8 cellular contexts compared by ENCODE assay signal in the genomic region with DNA sequence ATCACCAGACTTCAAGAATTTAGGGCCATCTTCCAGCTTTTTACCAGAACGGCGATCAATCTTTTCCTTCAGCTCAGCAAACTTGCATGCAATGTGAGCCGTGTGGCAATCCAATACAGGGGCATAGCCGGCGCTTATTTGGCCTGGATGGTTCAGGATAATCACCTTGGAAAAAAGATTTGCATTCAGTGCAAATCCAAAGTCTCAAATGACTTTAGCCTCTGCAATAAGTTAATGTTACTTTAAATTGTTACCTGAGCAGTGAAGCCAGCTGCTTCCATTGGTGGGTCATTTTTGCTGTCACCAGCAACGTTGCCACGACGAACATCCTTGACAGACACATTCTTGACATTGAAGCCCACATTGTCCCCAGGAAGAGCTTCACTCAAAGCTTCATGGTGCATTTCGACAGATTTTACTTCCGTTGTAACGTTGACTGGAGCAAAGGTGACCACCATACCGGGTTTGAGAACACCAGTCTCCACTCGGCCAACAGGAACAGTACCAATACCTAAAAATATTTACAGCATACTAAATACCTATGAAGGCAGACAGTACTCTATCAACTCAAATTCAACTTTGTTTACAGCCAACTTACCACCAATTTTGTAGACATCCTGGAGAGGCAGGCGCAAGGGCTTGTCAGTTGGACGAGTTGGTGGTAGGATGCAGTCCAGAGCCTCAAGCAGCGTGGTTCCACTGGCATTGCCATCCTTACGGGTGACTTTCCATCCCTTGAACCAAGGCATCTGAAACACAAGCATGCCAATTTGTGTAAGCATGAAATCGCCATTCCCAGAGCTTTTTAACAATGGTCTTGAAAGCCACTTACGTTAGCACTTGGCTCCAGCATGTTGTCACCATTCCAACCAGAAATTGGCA. TPM values are rescaled to one million over a fixed set of nuclear protein-coding genes. Genes with fewer than 3 reads are reported as not detected.
DNase-seq lines count a peak whose midpoint lies in the region; ATAC-seq and TF ChIP-seq lines count a peak whose summit lies in the region.
"Not testable (repeated sequence)": the region's sequence is repeated elsewhere in the genome, so short reads cannot be mapped to it uniquely, and the experiment has no call there.

No MANE protein-coding gene starts in this region.

- not testable (repeated sequence) for TF ChIP-seq RAD21 in neural cell (conservative IDR thresholded peaks at IDR 0.05)

- H3K4me3 ChIP-seq in Jurkat, Clone E6-1 (ENCODE audit: low read length): peak overlapping the region; percentile 11; the same call in 1 of the 2 replicates
- H3K4me3 ChIP-seq in endocrine pancreas (ENCODE audit: control insufficient read depth, insufficient read depth, low read length): peak overlapping the region; percentile 97
- peak overlapping the region; percentile 97 for H3K4me3 ChIP-seq in iPS-18a (ENCODE audit: low read length)
- peak overlapping the region; percentile 98 for H3K4me3 ChIP-seq in neural cell (ENCODE audit: low read length)
- peak overlapping the region in 1 of 3 donors; percentile 3 for H3K4me3 ChIP-seq in thyroid gland (replicated peaks in 1 of 3)

- not testable (repeated sequence) for H2AFZ ChIP-seq in neural cell (ENCODE audit: low read depth, low read length)

- intact Hi-C loops in Calu3 (cut with micrococcal nuclease; ENCODE audit: unreplicated experiment): not testable (repeated sequence)
- intact Hi-C loops in thyroid gland (cut with DNase I): loop anchor here (5.0 kb wide), 2 partner anchors 94 to 134 kb away; partner anchors contain the start of gene SLC17A5

- not testable (repeated sequence) for BruUV-seq in Calu3 (replicated peaks; lab: Mats Ljungman, UMichigan)

- H3K27me3 ChIP-seq in endocrine pancreas (ENCODE audit: control insufficient read depth, insufficient read depth, low read length); iPS-18a (ENCODE audit: control insufficient read depth, insufficient read depth, low read length); neural cell (ENCODE audit: insufficient read depth, low read depth, low read length); thyroid gland: not testable (repeated sequence)

- TF ChIP-seq CTCF in Calu3 (IDR thresholded peaks at IDR 0.05; ENCODE audit: unreplicated experiment); neural cell (IDR thresholded peaks at IDR 0.05; ENCODE audit: poor library complexity, severe bottlenecking); thyroid gland (IDR thresholded peaks at IDR 0.05): not testable (repeated sequence)

- not testable (repeated sequence) for H3F3A ChIP-seq in neural cell (ENCODE audit: insufficient read depth, low read length, poor library complexity, severe bottlenecking)

- peaks cover 21% of the 10 kb centered on the region for H3K27me3 Mint-ChIP-seq in Calu3 (ENCODE audit: unreplicated experiment)
- H3K27me3 Mint-ChIP-seq in T-helper 1 cell treated with Interleukin-12 subunit alpha and Interleukin-12 subunit beta and Interleukin-4 antibody, amounts not matched to agents 30 μg/mL and 1 μg/mL, for 36 hours (ENCODE audit: low read depth); activated naive CD8-positive, alpha-beta T cell treated with anti-CD3 and anti-CD28 coated beads, Interleukin-2, amount 10 ng/mL, durations not matched to agents 7 days and 5 days: not testable (repeated sequence)

- CTCF ChIA-PET in Calu3 (lab: Charles Lee): not testable (repeated sequence)

- H3K4me3 Mint-ChIP-seq in Calu3 (ENCODE audit: low read depth, unreplicated experiment): peak overlapping the region; percentile 92
- H3K4me3 Mint-ChIP-seq in T-helper 1 cell treated with Interleukin-12 subunit alpha and Interleukin-12 subunit beta and Interleukin-4 antibody, amounts not matched to agents 30 μg/mL and 1 μg/mL, for 36 hours: peak overlapping the region; percentile 91
- peak overlapping the region; percentile 94 for H3K4me3 Mint-ChIP-seq in activated naive CD8-positive, alpha-beta T cell treated with anti-CD3 and anti-CD28 coated beads, Interleukin-2, amount 10 ng/mL, durations not matched to agents 7 days and 5 days

- ATAC-seq in activated naive CD8-positive, alpha-beta T cell treated with anti-CD3 and anti-CD28 coated beads, Interleukin-2, amount 10 ng/mL, durations not matched to agents 7 days and 5 days (ENCODE audit: low read depth): not testable (repeated sequence)

- not testable (repeated sequence) for TF ChIP-seq POLR2A in thyroid gland (IDR thresholded peaks at IDR 0.05)

- not testable (repeated sequence) for DNase-seq in Calu3; Jurkat, Clone E6-1 (ENCODE audit: low read depth, low spot score); activated naive CD8-positive, alpha-beta T cell treated with anti-CD3 and anti-CD28 coated beads, Interleukin-2, amount 10 ng/mL, durations not matched to agents 7 days and 5 days
- DNase-seq in thyroid gland: peak; percentile 23 to 33

- TF ChIP-seq EP300 in neural cell (conservative IDR thresholded peaks at IDR 0.05; ENCODE audit: poor library complexity, severe bottlenecking): not testable (repeated sequence)

- H3K9ac ChIP-seq in endocrine pancreas (ENCODE audit: control insufficient read depth, insufficient read depth, low read length) (peak overlapping the region; percentile 38), iPS-18a (ENCODE audit: low read length) (peak overlapping the region; percentile 99)
- H3K9ac ChIP-seq in neural cell (ENCODE audit: low read length): not testable (repeated sequence)

- not testable (repeated sequence) for H3K27ac ChIP-seq in iPS-18a (ENCODE audit: low read length); neural cell (ENCODE audit: low read length)
- H3K27ac ChIP-seq in thyroid gland: peak overlapping the region in 2 of 3 donors; percentile 70 to 99

- POLR2A ChIA-PET in activated naive CD8-positive, alpha-beta T cell treated with anti-CD3 and anti-CD28 coated beads, Interleukin-2, amount 10 ng/mL, durations not matched to agents 7 days and 5 days (lab: Charles Lee): interaction anchor here (3.8 to 7.9 kb wide), 2 partner anchors 56 to 69 kb away, joined by 41 to 145 read pairs; partner anchors contain the start of gene MTO1

- H3K36me3 ChIP-seq in endocrine pancreas (ENCODE audit: control insufficient read depth, insufficient read depth, low read length); neural cell (ENCODE audit: insufficient read depth, low read length): not testable (repeated sequence)
- H3K36me3 ChIP-seq in iPS-18a (ENCODE audit: control insufficient read depth, low read depth, low read length) (peaks cover 51% of the 10 kb centered on the region), thyroid gland (peaks cover 32 to 40% of the 10 kb centered on the region in 2 donors)

- H3K9me3 Mint-ChIP-seq in Calu3 (ENCODE audit: low read depth, unreplicated experiment); T-helper 1 cell treated with Interleukin-12 subunit alpha and Interleukin-12 subunit beta and Interleukin-4 antibody, amounts not matched to agents 30 μg/mL and 1 μg/mL, for 36 hours; activated naive CD8-positive, alpha-beta T cell treated with anti-CD3 and anti-CD28 coated beads, Interleukin-2, amount 10 ng/mL, durations not matched to agents 7 days and 5 days: not testable (repeated sequence)

- not testable (repeated sequence) for H3K9me2 ChIP-seq in neural cell (ENCODE audit: insufficient read depth, low read length)

- WGBS in thyroid gland, 2 donors: 23 to 33% methylated on average over 18 to 19 of the region's 19 CpGs

- H3K4me1 ChIP-seq in endocrine pancreas (ENCODE audit: control insufficient read depth, insufficient read depth, low read length) (peaks cover 19% of the 10 kb centered on the region), iPS-18a (ENCODE audit: control insufficient read depth, low read depth, low read length) (peaks cover 11% of the 10 kb centered on the region), thyroid gland (peaks cover 24 to 41% of the 10 kb centered on the region in 2 donors)

- peaks cover 99% of the 10 kb centered on the region for H3K36me3 Mint-ChIP-seq in Calu3 (ENCODE audit: insufficient read depth, unreplicated experiment)
- peaks cover 64% of the 10 kb centered on the region for H3K36me3 Mint-ChIP-seq in T-helper 1 cell treated with Interleukin-12 subunit alpha and Interleukin-12 subunit beta and Interleukin-4 antibody, amounts not matched to agents 30 μg/mL and 1 μg/mL, for 36 hours (ENCODE audit: low read depth)
- H3K36me3 Mint-ChIP-seq in activated naive CD8-positive, alpha-beta T cell treated with anti-CD3 and anti-CD28 coated beads, Interleukin-2, amount 10 ng/mL, durations not matched to agents 7 days and 5 days: peaks cover 49% of the 10 kb centered on the region

- H4K20me1 ChIP-seq in neural cell (ENCODE audit: insufficient read depth): peaks cover 24% of the 10 kb centered on the region

- peaks cover 18% of the 10 kb centered on the region for H3K79me2 ChIP-seq in neural cell (replicated peaks; ENCODE audit: insufficient read depth, low read length)

- H3K9me3 ChIP-seq in endocrine pancreas (ENCODE audit: control insufficient read depth, low read length); iPS-18a (ENCODE audit: control insufficient read depth, low read depth, low read length); neural cell (ENCODE audit: low read length); thyroid gland: not testable (repeated sequence)

- peak overlapping the region; percentile 99 for H3K27ac Mint-ChIP-seq in Calu3 (ENCODE audit: unreplicated experiment)
- H3K27ac Mint-ChIP-seq in T-helper 1 cell treated with Interleukin-12 subunit alpha and Interleukin-12 subunit beta and Interleukin-4 antibody, amounts not matched to agents 30 μg/mL and 1 μg/mL, for 36 hours: peak overlapping the region; percentile 99
- peak overlapping the region; percentile 95 for H3K27ac Mint-ChIP-seq in activated naive CD8-positive, alpha-beta T cell treated with anti-CD3 and anti-CD28 coated beads, Interleukin-2, amount 10 ng/mL, durations not matched to agents 7 days and 5 days

- H3K4me1 Mint-ChIP-seq in Calu3 (ENCODE audit: low read depth, unreplicated experiment): peaks cover 14% of the 10 kb centered on the region
- H3K4me1 Mint-ChIP-seq in T-helper 1 cell treated with Interleukin-12 subunit alpha and Interleukin-12 subunit beta and Interleukin-4 antibody, amounts not matched to agents 30 μg/mL and 1 μg/mL, for 36 hours (ENCODE audit: low read depth): peaks cover 55% of the 10 kb centered on the region
- peaks cover 50% of the 10 kb centered on the region for H3K4me1 Mint-ChIP-seq in activated naive CD8-positive, alpha-beta T cell treated with anti-CD3 and anti-CD28 coated beads, Interleukin-2, amount 10 ng/mL, durations not matched to agents 7 days and 5 days

- peak overlapping the region; percentile 44 for H3K4me2 ChIP-seq in neural cell (ENCODE audit: low read length)

RNA-seq across cellular contexts. Expression of gene EEF1A1, which starts 2.5 kb away (rescaled TPM):
- total RNA-seq in Calu3 (2022) (5,799 and 7,052 TPM in 2 replicates), thyroid gland (over 10,000 TPM in 2 of 4 donors, 1,000 to 10,000 TPM in 2; 9,141 to 11,705 (median 10,644) TPM)
- polyA plus RNA-seq in Jurkat, Clone E6-1 (2012; ENCODE audit: insufficient read depth, insufficient read length): 8,518 TPM
- 1,000 to 10,000 TPM; 8,804 to 9,235 TPM for total RNA-seq in activated naive CD8-positive, alpha-beta T cell treated with anti-CD3 and anti-CD28 coated beads, Interleukin-2, amount 10 ng/mL, durations not matched to agents 7 days and 5 days
- 9,853 and 10,705 TPM in 2 replicates for polyA plus RNA-seq in neural cell
- polyA minus RNA-seq in neural cell: 10,068 and 10,731 TPM in 2 replicates

RNA-seq across cellular contexts. Expression of gene MTO1, which starts 56.8 kb away (rescaled TPM):
- 31.6 and 35.6 TPM in 2 replicates for total RNA-seq in Calu3 (2022)
- 53.1 TPM for polyA plus RNA-seq in Jurkat, Clone E6-1 (2012; ENCODE audit: insufficient read depth, insufficient read length)
- total RNA-seq in activated naive CD8-positive, alpha-beta T cell treated with anti-CD3 and anti-CD28 coated beads, Interleukin-2, amount 10 ng/mL, durations not matched to agents 7 days and 5 days: 10 to 100 TPM; 65.4 to 70.4 TPM
- polyA plus RNA-seq in neural cell: 30.6 and 34.4 TPM in 2 replicates
- 28.5 and 37.7 TPM in 2 replicates for polyA minus RNA-seq in neural cell
- 10 to 100 TPM; 29.4 to 46.4 (median 30.6) TPM for total RNA-seq in thyroid gland
